Comparison of ENCODE assay signal across 29 cellular contexts in the genomic region with DNA sequence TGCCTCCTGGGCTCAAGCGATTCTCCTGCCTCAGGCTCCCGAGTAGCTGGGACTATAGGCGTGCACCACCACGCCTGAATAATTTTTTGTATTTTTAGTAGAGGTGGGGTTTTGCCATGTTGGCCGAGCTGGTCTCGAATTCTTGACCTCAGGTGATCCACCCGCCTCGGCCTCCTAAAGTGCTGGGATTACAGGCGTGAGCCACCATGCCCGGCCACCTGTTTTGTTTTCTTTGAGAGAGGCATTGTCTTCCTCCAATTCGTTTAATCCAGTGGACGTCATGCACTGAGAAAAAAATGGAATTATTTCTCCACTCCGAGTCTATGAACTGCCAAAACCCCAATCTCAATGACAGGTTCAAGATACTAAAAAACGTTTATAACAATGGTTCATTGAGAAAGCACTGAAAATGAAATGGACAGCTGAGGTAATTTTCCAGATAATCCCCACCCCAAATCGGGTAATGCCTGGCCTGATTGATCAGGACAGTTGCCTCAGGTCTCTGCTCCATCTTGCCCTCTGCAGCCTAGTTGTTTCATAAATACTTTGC.
"Had no signal": no experiment of that assay in that cellular context is flagged by ENCODE, and none has a peak within 500 bp of the region (broad histone marks: within the 10 kb centered on the region; RNA-seq: fewer than 3 reads in every experiment).

No MANE protein-coding gene starts in this region.

- H3K4me3 ChIP-seq: hepatocyte, left lung, lower lobe of right lung, prostate gland, skin epidermis, stomach, testis, thyroid gland, transverse colon, upper lobe of right lung had no signal

- H3K36me3 Mint-ChIP-seq: mesothelial cell of epicardium; naive B cell; natural killer cell treated with Interleukin-12 subunit alpha and Interleukin-12 subunit beta and Interleukin-15 and Interleukin-18, amount 100 ng/mL, for 72 hours had no signal

- DNase-seq: kidney; left colon; left lung; lower lobe of right lung; mesendoderm; naive B cell; nucleus accumbens; pancreas; posterior cingulate gyrus; retina; right cardiac atrium; stimulated activated CD4-positive, alpha-beta T cell treated with anti-CD3 and anti-CD28 coated beads, Interleukin-12 subunit alpha, Interleukin-12 subunit beta, amount 100 ng/mL, for 4 hours; stimulated activated CD4-positive, alpha-beta T cell treated with anti-CD3 and anti-CD28 coated beads, Interleukin-15, amount 100 ng/mL, for 24 hours; stimulated activated CD4-positive, alpha-beta T cell treated with anti-CD3 and anti-CD28 coated beads, Interleukin-2, amount 100 ng/mL, for 24 hours; stimulated activated CD4-positive, alpha-beta T cell treated with anti-CD3 and anti-CD28 coated beads, Interleukin-4, amount 100 ng/mL, for 1 hour; stimulated activated naive B cell treated with anti-CD40 and anti-IgM and Interleukin-4, amounts not matched to agents 10 μg/mL and 1 μg/mL and 100 μg/mL, for 72 hours; stimulated activated naive CD8-positive, alpha-beta T cell treated with anti-CD3 and anti-CD28 coated beads, Interleukin-15, Interleukin-2, amounts not matched to agents 100 U/mL and 50 U/mL, for 24 hours; stomach; testis; thyroid gland; transverse colon; upper lobe of right lung had no signal

- H3K36me3 ChIP-seq: left lung, lower lobe of right lung, pancreas, prostate gland, stomach, thyroid gland, transverse colon, upper lobe of right lung had no signal

- H3K4me3 Mint-ChIP-seq: mesothelial cell of epicardium; naive B cell; neural crest cell; stimulated activated naive B cell treated with anti-CD40 and anti-IgM and Interleukin-4, amounts not matched to agents 10 μg/mL and 1 μg/mL and 100 μg/mL, for 72 hours had no signal

- H3K27me3 Mint-ChIP-seq: natural killer cell treated with Interleukin-12 subunit alpha and Interleukin-12 subunit beta and Interleukin-15 and Interleukin-18, amount 100 ng/mL, for 72 hours had no signal

- H3K27ac ChIP-seq: hepatocyte, left lung, lower lobe of right lung, prostate gland, stomach, testis, thyroid gland, transverse colon, upper lobe of right lung had no signal

- H3K9me3 Mint-ChIP-seq: natural killer cell treated with Interleukin-12 subunit alpha and Interleukin-12 subunit beta and Interleukin-15 and Interleukin-18, amount 100 ng/mL, for 72 hours had no signal

- H3K4me1 Mint-ChIP-seq: naive B cell; stimulated activated naive B cell treated with anti-CD40 and anti-IgM and Interleukin-4, amounts not matched to agents 10 μg/mL and 1 μg/mL and 100 μg/mL, for 72 hours had no signal

- H3K4me1 ChIP-seq: left lung, lower lobe of right lung, prostate gland, stomach, testis, thyroid gland, transverse colon, upper lobe of right lung had no signal

- H3K9me3 ChIP-seq: left lung, lower lobe of right lung, pancreas, prostate gland, stomach, testis, thyroid gland, transverse colon, upper lobe of right lung had no signal

- H3K27ac Mint-ChIP-seq: mesothelial cell of epicardium; naive B cell; natural killer cell treated with Interleukin-12 subunit alpha and Interleukin-12 subunit beta and Interleukin-15 and Interleukin-18, amount 100 ng/mL, for 72 hours; stimulated activated naive B cell treated with anti-CD40 and anti-IgM and Interleukin-4, amounts not matched to agents 10 μg/mL and 1 μg/mL and 100 μg/mL, for 72 hours had no signal

- H3K27me3 ChIP-seq: hepatocyte, left lung, pancreas, stomach, testis, thyroid gland, transverse colon, upper lobe of right lung had no signal

- ATAC-seq: left colon; left lung; lower lobe of right lung; right cardiac atrium; sciatic nerve; stimulated activated naive B cell treated with anti-CD40 and anti-IgM and Interleukin-4, amounts not matched to agents 10 μg/mL and 1 μg/mL and 100 μg/mL, for 72 hours; stimulated activated naive CD8-positive, alpha-beta T cell treated with anti-CD3 and anti-CD28 coated beads, Interleukin-15, Interleukin-2, amounts not matched to agents 100 U/mL and 50 U/mL, for 24 hours; upper lobe of right lung had no signal
